ENCODE assay signal across 1 cellular context in the genomic region with DNA sequence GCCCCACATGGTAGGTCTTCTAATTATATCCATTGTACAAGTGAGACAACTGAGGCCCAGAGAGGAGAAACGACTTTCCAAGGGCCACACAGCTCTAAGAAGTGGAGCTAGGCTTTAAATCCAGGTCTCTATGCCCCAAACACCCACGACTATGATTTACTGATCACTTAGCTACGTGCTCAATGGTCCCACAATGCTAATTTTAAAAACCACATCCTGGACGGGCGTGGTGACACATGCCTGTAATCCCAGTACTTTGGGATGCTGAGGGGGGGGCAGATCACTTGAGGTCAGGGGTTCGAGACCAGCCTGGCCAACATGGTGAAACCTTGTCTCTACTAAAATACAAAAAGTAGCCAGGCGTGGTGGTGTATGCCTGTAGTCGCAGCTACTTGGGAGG.
TF ChIP-seq lines count a peak whose summit lies in the region.

No MANE protein-coding gene starts in this region.

TF ChIP-seq in HepG2, 621 proteins besides CTCF, POLR2A, EP300 and RAD21:
- no peak for TF ChIP-seq ZSCAN20 (CRISPR knock-in tag; IDR thresholded peaks at IDR 0.05; ENCODE audit: borderline replicate concordance)
- no peak for TF ChIP-seq GTF3A (CRISPR knock-in tag; conservative IDR thresholded peaks at IDR 0.05)
- no peak for TF ChIP-seq POLR2AphosphoS5 (IDR thresholded peaks at IDR 0.05; ENCODE audit: low read depth, low read length)
- TF ChIP-seq MIER2 (CRISPR knock-in tag; IDR thresholded peaks at IDR 0.05), result no peak
- TF ChIP-seq, protein P1, sequence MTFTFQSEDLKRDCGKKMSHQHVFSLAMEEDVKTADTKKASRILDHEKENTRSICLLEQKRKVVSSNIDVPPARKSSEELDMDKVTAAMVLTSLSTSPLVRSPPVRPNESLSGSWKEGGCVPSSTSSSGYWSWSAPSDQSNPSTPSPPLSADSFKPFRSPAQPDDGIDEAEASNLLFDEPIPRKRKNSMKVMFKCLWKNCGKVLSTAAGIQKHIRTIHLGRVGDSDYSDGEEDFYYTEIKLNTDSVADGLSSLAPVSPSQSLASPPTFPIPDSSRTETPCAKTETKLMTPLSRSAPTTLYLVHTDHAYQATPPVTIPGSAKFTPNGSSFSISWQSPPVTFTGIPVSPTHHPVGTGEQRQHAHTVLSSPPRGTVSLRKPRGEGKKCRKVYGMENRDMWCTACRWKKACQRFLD (CRISPR knock-in tag; IDR thresholded peaks at IDR 0.05; ENCODE audit: borderline replicate concordance), result no peak
- no peak for TF ChIP-seq SIX4 (CRISPR knock-in tag; IDR thresholded peaks at IDR 0.05)
- TF ChIP-seq ZNF180 (CRISPR knock-in tag; IDR thresholded peaks at IDR 0.05; ENCODE audit: borderline replicate concordance, low read depth), result no peak
- TF ChIP-seq GABPA (IDR thresholded peaks at IDR 0.05; ENCODE audit: low read depth, low read length), result no peak
- TF ChIP-seq GABPA (CRISPR knock-in tag; IDR thresholded peaks at IDR 0.05; ENCODE audit: low read depth), result no peak
- TF ChIP-seq, protein P2, sequence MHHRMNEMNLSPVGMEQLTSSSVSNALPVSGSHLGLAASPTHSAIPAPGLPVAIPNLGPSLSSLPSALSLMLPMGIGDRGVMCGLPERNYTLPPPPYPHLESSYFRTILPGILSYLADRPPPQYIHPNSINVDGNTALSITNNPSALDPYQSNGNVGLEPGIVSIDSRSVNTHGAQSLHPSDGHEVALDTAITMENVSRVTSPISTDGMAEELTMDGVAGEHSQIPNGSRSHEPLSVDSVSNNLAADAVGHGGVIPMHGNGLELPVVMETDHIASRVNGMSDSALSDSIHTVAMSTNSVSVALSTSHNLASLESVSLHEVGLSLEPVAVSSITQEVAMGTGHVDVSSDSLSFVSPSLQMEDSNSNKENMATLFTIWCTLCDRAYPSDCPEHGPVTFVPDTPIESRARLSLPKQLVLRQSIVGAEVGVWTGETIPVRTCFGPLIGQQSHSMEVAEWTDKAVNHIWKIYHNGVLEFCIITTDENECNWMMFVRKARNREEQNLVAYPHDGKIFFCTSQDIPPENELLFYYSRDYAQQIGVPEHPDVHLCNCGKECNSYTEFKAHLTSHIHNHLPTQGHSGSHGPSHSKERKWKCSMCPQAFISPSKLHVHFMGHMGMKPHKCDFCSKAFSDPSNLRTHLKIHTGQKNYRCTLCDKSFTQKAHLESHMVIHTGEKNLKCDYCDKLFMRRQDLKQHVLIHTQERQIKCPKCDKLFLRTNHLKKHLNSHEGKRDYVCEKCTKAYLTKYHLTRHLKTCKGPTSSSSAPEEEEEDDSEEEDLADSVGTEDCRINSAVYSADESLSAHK (CRISPR knock-in tag; IDR thresholded peaks at IDR 0.05; ENCODE audit: borderline replicate concordance), result no peak
- no peak for TF ChIP-seq TBX3 (IDR thresholded peaks at IDR 0.05; ENCODE audit: borderline replicate concordance)
